ENCODE assay signal across 8 cellular contexts in the genomic region with DNA sequence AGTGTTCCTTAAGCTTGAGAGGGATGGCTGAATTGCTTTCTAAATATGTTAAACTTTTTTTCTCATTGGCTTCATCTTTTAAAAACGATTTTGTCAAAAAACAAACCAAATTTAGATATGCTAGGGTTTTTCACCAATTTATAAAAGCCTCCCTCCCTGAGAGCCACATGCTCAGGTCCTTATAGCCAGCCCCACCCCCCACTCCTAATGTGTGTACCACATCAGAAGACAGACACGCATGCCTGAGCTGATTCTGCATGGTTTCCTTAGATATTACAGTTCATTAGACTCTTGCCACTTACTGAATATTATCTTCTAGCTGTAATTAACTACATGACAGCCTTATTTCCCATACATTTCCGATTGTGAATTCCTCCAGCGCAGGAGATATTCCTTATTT. TPM values are rescaled to one million over a fixed set of nuclear protein-coding genes. Genes with fewer than 3 reads are reported as not detected.
DNase-seq lines count a peak whose midpoint lies in the region; ATAC-seq and TF ChIP-seq lines count a peak whose summit lies in the region.

No MANE protein-coding gene starts in this region.

- WGBS in transverse colon (ENCODE audit: low coverage in 1 of 2), 2 donors = 34 to 41% methylated on average over 4 of the region's 4 CpGs

- TF ChIP-seq POLR2A in transverse colon (IDR thresholded peaks at IDR 0.05) = no peak

- H3K36me3 Mint-ChIP-seq in naive thymus-derived CD4-positive, alpha-beta T cell = peaks cover 0 to 9% (median 0%) of the 10 kb centered on the region in 5 donors

- intact Hi-C loops in naive thymus-derived CD4-positive, alpha-beta T cell (cut with micrococcal nuclease) = loop anchor here (1.0 to 5.0 kb wide), 3 partner anchors 72 to 184 kb away; a partner anchor contains a TSS
- intact Hi-C loops in transverse colon (cut with DNase I; ENCODE audit: low total_unique reads) = no loop called here

- H3K4me3 Mint-ChIP-seq in naive thymus-derived CD4-positive, alpha-beta T cell = peak overlapping the region; percentile 81 to 99 (median 92)

- no peaks in the 10 kb centered on the region for H3K9me3 Mint-ChIP-seq in naive thymus-derived CD4-positive, alpha-beta T cell

- DNase-seq in SIG-M5 treated with dmso at 0.1 percent for 504 hours (lab: John Stamatoyannopoulos, UW; ENCODE audit: unreplicated experiment) (peak; percentile 56), SIG-M5 (lab: John Stamatoyannopoulos, UW) (no peak), T-helper 2 cell (peak in 4 of 5 experiments; percentile 10 to 76 (median 32)), choroid plexus epithelial cell (ENCODE audit: low read depth) (peak; percentile 59), transverse colon (peak; percentile 20)
- DNase-seq in naive thymus-derived CD4-positive, alpha-beta T cell = peak in 8 of 9 donors; percentile 33 to 58 (median 42)

- H3K4me1 Mint-ChIP-seq in naive thymus-derived CD4-positive, alpha-beta T cell = peaks cover 49 to 74% (median 70%) of the 10 kb centered on the region in 7 donors

- TF ChIP-seq CTCF in choroid plexus epithelial cell (conservative IDR thresholded peaks at IDR 0.05; ENCODE audit: low read depth, low read length) (no peak), transverse colon (IDR thresholded peaks at IDR 0.05) (no peak)

- no peak for ATAC-seq in naive thymus-derived CD4-positive, alpha-beta T cell
- ATAC-seq in HG03175 (IDR thresholded peaks at IDR 0.05; ENCODE audit: unreplicated experiment) = no peak
- ATAC-seq in GM19463 (IDR thresholded peaks at IDR 0.05; ENCODE audit: unreplicated experiment) = no peak

- no peaks in the 10 kb centered on the region for H3K9me3 ChIP-seq in naive thymus-derived CD4-positive, alpha-beta T cell (ENCODE audit: control insufficient read depth in 2 of 3, low read length in 3 of 3)
- no peaks in the 10 kb centered on the region for H3K9me3 ChIP-seq in transverse colon

- in situ Hi-C loops in transverse colon (cut with MboI; ENCODE audit: low pct_ligation_motif_present in 1 of 4, low pct_unique_long_range_greater_than_20kb in 1 of 4, low sequenced_read_pairs in 3 of 4) = no loop called here

- H3K4me3 ChIP-seq in choroid plexus epithelial cell (ENCODE audit: low read depth, low read length) (peak overlapping the region; percentile 81), transverse colon (peak overlapping the region in 3 of 4 donors; percentile 95 to 98 (median 98))
- H3K4me3 ChIP-seq in naive thymus-derived CD4-positive, alpha-beta T cell (ENCODE audit: low read length) = peak overlapping the region; percentile 80

- POLR2A ChIA-PET in naive thymus-derived CD4-positive, alpha-beta T cell (lab: Charles Lee) = interaction anchor here (0.6 to 3.3 kb wide), 9 partner anchors 12 to 241 kb away, joined by 3 to 17 read pairs (median 4); no protein-coding TSS in a partner anchor

- H3K36me3 ChIP-seq in naive thymus-derived CD4-positive, alpha-beta T cell (ENCODE audit: control insufficient read depth in 2 of 3, insufficient read depth in 3 of 3, low read length in 3 of 3) = no peaks in the 10 kb centered on the region
- no peaks in the 10 kb centered on the region for H3K36me3 ChIP-seq in transverse colon

- peaks cover 29 to 37% of the 10 kb centered on the region in 2 donors for H3K4me1 ChIP-seq in naive thymus-derived CD4-positive, alpha-beta T cell (ENCODE audit: control insufficient read depth in 2 of 2, insufficient read depth in 2 of 2, low read length in 2 of 2)
- peaks cover 21 to 65% (median 48%) of the 10 kb centered on the region in 4 donors for H3K4me1 ChIP-seq in transverse colon

- no peaks in the 10 kb centered on the region for H3K27me3 ChIP-seq in naive thymus-derived CD4-positive, alpha-beta T cell (ENCODE audit: control insufficient read depth in 2 of 2, insufficient read depth in 2 of 2, low read length in 2 of 2)
- no peaks in the 10 kb centered on the region for H3K27me3 ChIP-seq in transverse colon

- H3K27ac Mint-ChIP-seq in naive thymus-derived CD4-positive, alpha-beta T cell = peak overlapping the region; percentile 12 to 97 (median 89)

- TF ChIP-seq EP300 in transverse colon (IDR thresholded peaks at IDR 0.05; ENCODE audit: low read depth) = no peak

- CTCF ChIA-PET in naive thymus-derived CD4-positive, alpha-beta T cell (lab: Charles Lee) = interaction anchor here (0.7 to 1.3 kb wide), 4 partner anchors 72 to 126 kb away, joined by 3 read pairs; no protein-coding TSS in a partner anchor

- H3K27me3 Mint-ChIP-seq in naive thymus-derived CD4-positive, alpha-beta T cell = no peaks in the 10 kb centered on the region

- peak overlapping the region; percentile 93 for H3K27ac ChIP-seq in naive thymus-derived CD4-positive, alpha-beta T cell (ENCODE audit: low read depth, low read length)
- H3K27ac ChIP-seq in transverse colon = peak overlapping the region; percentile 96 to 99 (median 98)

RNA-seq across cellular contexts. Expression of a gene that starts 2.0 kb away (rescaled TPM):
- 10 to 100 TPM; 39.0 to 68.7 (median 53.6) TPM for total RNA-seq in naive thymus-derived CD4-positive, alpha-beta T cell
- polyA plus RNA-seq in naive thymus-derived CD4-positive, alpha-beta T cell = 10 to 100 TPM; 41.7 to 74.0 TPM
- total RNA-seq in transverse colon = 10 to 100 TPM; 17.6 to 44.6 (median 28.8) TPM
